8 cellular contexts compared by ENCODE assay signal in genomic region chr2:170973492-170974303, GRCh38. TPM values are rescaled to one million over a fixed set of nuclear protein-coding genes. Genes with fewer than 3 reads are reported as not detected.
DNase-seq lines count a peak whose midpoint lies in the region; ATAC-seq, FAIRE-seq and TF ChIP-seq lines count a peak whose summit lies in the region.

No MANE protein-coding gene starts in this region.

- in situ Hi-C loops in HepG2 (cut with HindIII; ENCODE audit: extremely low pct_ligation_motif_present, low pct_unique_long_range_greater_than_20kb) = loop anchor here (5.0 kb wide), 2 partner anchors 184 to 444 kb away; no protein-coding TSS in a partner anchor

- H3K79me2 ChIP-seq in HepG2 (ENCODE audit: insufficient read depth, low read length) = no peaks in the 10 kb centered on the region

- no peaks in the 10 kb centered on the region for H4K20me1 ChIP-seq in HepG2 (ENCODE audit: insufficient read depth, low read length)

- H3K4me3 Mint-ChIP-seq in activated CD4-positive, alpha-beta T cell treated with anti-CD3 and anti-CD28 coated beads, Interleukin-2, amount 10 ng/mL, durations not matched to agents 7 days and 5 days = peak overlapping the region; percentile 72
- H3K4me3 Mint-ChIP-seq in dendritic cell treated with granulocyte-macrophage colony-stimulating factor and Interleukin-4, amounts not matched to agents 40 ng/mL and 50 ng/mL, for 4 days = peak overlapping the region; percentile 74

- peak; percentile 100 for TF ChIP-seq RAD21 in HepG2 (CRISPR knock-in tag; IDR thresholded peaks at IDR 0.05)

- peak overlapping the region; percentile 92 for H3K27ac ChIP-seq in HepG2 (ENCODE audit: extremely low read length, insufficient read depth, low read length)

- H3K4me2 ChIP-seq in HepG2 (ENCODE audit: low read depth, low read length) = peak overlapping the region; percentile 96

- DNase-seq in AG20443 (ENCODE audit: low spot score) = peak; percentile 99
- DNase-seq in NCI-H446 (lab: John Stamatoyannopoulos, UW) = peak; percentile 55 to 91
- DNase-seq in activated CD4-positive, alpha-beta T cell treated with anti-CD3 and anti-CD28 coated beads, Interleukin-2, amount 10 ng/mL, durations not matched to agents 7 days and 5 days = peak; percentile 77
- DNase-seq in HepG2 (ENCODE audit: low spot score) = peak; percentile 83
- DNase-seq in stimulated activated CD4-positive, alpha-beta T cell treated with anti-CD3 and anti-CD28 coated beads, Interleukin-2, amount 100 ng/mL, for 4 hours (ENCODE audit: low read depth) = peak; percentile 86

- peak overlapping the region; percentile 32 for H2AFZ ChIP-seq in HepG2 (ENCODE audit: low read length)

- no peaks in the 10 kb centered on the region for H3K9me3 ChIP-seq in HepG2 (ENCODE audit: low read length)

- TF ChIP-seq CTCF in HepG2 (CRISPR knock-in tag; IDR thresholded peaks at IDR 0.05) = peak; percentile 92

- BruUV-seq in HepG2 (replicated peaks; lab: Mats Ljungman, UMichigan) = TSS peak; percentile 45

- H3K9me3 Mint-ChIP-seq in activated CD4-positive, alpha-beta T cell treated with anti-CD3 and anti-CD28 coated beads, Interleukin-2, amount 10 ng/mL, durations not matched to agents 7 days and 5 days = no peaks in the 10 kb centered on the region
- no peaks in the 10 kb centered on the region for H3K9me3 Mint-ChIP-seq in dendritic cell treated with granulocyte-macrophage colony-stimulating factor and Interleukin-4, amounts not matched to agents 40 ng/mL and 50 ng/mL, for 4 days

- no peak for FAIRE-seq in HepG2 (lab: Jason Lieb, UNC)

- H3K27ac Mint-ChIP-seq in activated CD4-positive, alpha-beta T cell treated with anti-CD3 and anti-CD28 coated beads, Interleukin-2, amount 10 ng/mL, durations not matched to agents 7 days and 5 days = peak overlapping the region; percentile 83
- H3K27ac Mint-ChIP-seq in dendritic cell treated with granulocyte-macrophage colony-stimulating factor and Interleukin-4, amounts not matched to agents 40 ng/mL and 50 ng/mL, for 4 days = peak overlapping the region; percentile 41

- peak overlapping the region; percentile 88 for H3K9ac ChIP-seq in HepG2 (ENCODE audit: insufficient read depth, low read depth, low read length)

- intact Hi-C loops in dendritic cell treated with granulocyte-macrophage colony-stimulating factor and Interleukin-4, amounts not matched to agents 40 ng/mL and 50 ng/mL, for 4 days (cut with micrococcal nuclease) = loop anchor here (1.0 to 10.0 kb wide), 3 partner anchors 181 to 459 kb away; partner anchors contain the start of genes DCAF17 and METTL8
- intact Hi-C loops in HepG2 (cut with micrococcal nuclease; ENCODE audit: unreplicated experiment) = loop anchor here (1.0 to 10.0 kb wide), 6 partner anchors 114 to 1131 kb away; partner anchors contain the start of genes DCAF17 and DLX2

- no peaks in the 10 kb centered on the region for H3K27me3 Mint-ChIP-seq in activated CD4-positive, alpha-beta T cell treated with anti-CD3 and anti-CD28 coated beads, Interleukin-2, amount 10 ng/mL, durations not matched to agents 7 days and 5 days
- H3K27me3 Mint-ChIP-seq in dendritic cell treated with granulocyte-macrophage colony-stimulating factor and Interleukin-4, amounts not matched to agents 40 ng/mL and 50 ng/mL, for 4 days = peaks cover 22% of the 10 kb centered on the region

- CTCF ChIA-PET in activated CD4-positive, alpha-beta T cell treated with anti-CD3 and anti-CD28 coated beads, Interleukin-2, amount 10 ng/mL, durations not matched to agents 7 days and 5 days (lab: Charles Lee) = interaction anchor here (0.6 to 1.8 kb wide), 15 partner anchors 12 to 445 kb away, joined by 3 to 11 read pairs (median 4); partner anchors contain the start of gene GORASP2
- CTCF ChIA-PET in HepG2 (lab: Yijun Ruan, JAX; ENCODE audit: low intra/inter-chr PET ratio, low total read pairs) = interaction anchor here (1.3 to 1.9 kb wide), 4 partner anchors 44 to 442 kb away, joined by 4 to 15 read pairs (median 4); partner anchors contain the start of genes GORASP2 and TLK1

- no peaks in the 10 kb centered on the region for H3K27me3 ChIP-seq in HepG2 (ENCODE audit: control insufficient read depth in 1 of 2, insufficient read depth in 2 of 2, low read length in 2 of 2)

- TF ChIP-seq EP300 in HepG2 (IDR thresholded peaks at IDR 0.05; ENCODE audit: low read depth in 2 of 2, low read length in 2 of 2) (peak; percentile 37 to 70; a peak in 3 of 4 replicates), HepG2 (CRISPR knock-in tag; IDR thresholded peaks at IDR 0.05; ENCODE audit: borderline replicate concordance) (no peak; the same call in 1 of the 2 replicates)

- no peaks in the 10 kb centered on the region for H3K36me3 ChIP-seq in HepG2 (replicated peaks in 1 of 2; ENCODE audit: control insufficient read depth in 1 of 2, insufficient read depth in 2 of 2, low read length in 2 of 2)

- peaks cover 58% of the 10 kb centered on the region for H3K4me1 ChIP-seq in HepG2 (ENCODE audit: insufficient read depth, low read length)

- TF ChIP-seq POLR2A in HepG2 (IDR thresholded peaks at IDR 0.05; ENCODE audit: insufficient read depth in 1 of 2, low read depth in 2 of 2, low read length in 2 of 2) = peak; percentile 61

- H3K4me1 Mint-ChIP-seq in activated CD4-positive, alpha-beta T cell treated with anti-CD3 and anti-CD28 coated beads, Interleukin-2, amount 10 ng/mL, durations not matched to agents 7 days and 5 days = peaks cover 20% of the 10 kb centered on the region
- peaks cover 14% of the 10 kb centered on the region for H3K4me1 Mint-ChIP-seq in dendritic cell treated with granulocyte-macrophage colony-stimulating factor and Interleukin-4, amounts not matched to agents 40 ng/mL and 50 ng/mL, for 4 days (ENCODE audit: low read depth)

- peak overlapping the region; percentile 62 to 83 (median 64) for H3K4me3 ChIP-seq in HepG2 (replicated peaks in 1 of 3; ENCODE audit: insufficient read depth in 1 of 3, low read depth in 2 of 3, low read length in 3 of 3)

- POLR2A ChIA-PET in activated CD4-positive, alpha-beta T cell treated with anti-CD3 and anti-CD28 coated beads, Interleukin-2, amount 10 ng/mL, durations not matched to agents 7 days and 5 days (lab: Charles Lee) = no interaction called here
- POLR2A ChIA-PET in HepG2 (lab: Yijun Ruan, JAX) = interaction anchor here (0.9 to 4.7 kb wide), 15 partner anchors 10 to 460 kb away, joined by 3 to 39 read pairs (median 4); partner anchors contain the start of genes DCAF17, GORASP2 and METTL8

- no peaks in the 10 kb centered on the region for H3K36me3 Mint-ChIP-seq in activated CD4-positive, alpha-beta T cell treated with anti-CD3 and anti-CD28 coated beads, Interleukin-2, amount 10 ng/mL, durations not matched to agents 7 days and 5 days (ENCODE audit: low read depth)
- H3K36me3 Mint-ChIP-seq in dendritic cell treated with granulocyte-macrophage colony-stimulating factor and Interleukin-4, amounts not matched to agents 40 ng/mL and 50 ng/mL, for 4 days (ENCODE audit: low read depth) = no peaks in the 10 kb centered on the region

- WGBS in HepG2 (ENCODE audit: low lambda C conversion rate) = 2% methylated on average over 28 of the region's 67 CpGs

- peak; percentile 74 for ATAC-seq in GM18873 (IDR thresholded peaks at IDR 0.05; ENCODE audit: low FRiP score, unreplicated experiment)
- ATAC-seq in HG03108 (IDR thresholded peaks at IDR 0.05; ENCODE audit: unreplicated experiment) = peak; percentile 90
- ATAC-seq in HepG2 = peak; percentile 76

TF ChIP-seq in HepG2, 621 proteins besides CTCF, POLR2A, EP300 and RAD21 (continues in another document):
- TF ChIP-seq ZNF660 (CRISPR knock-in tag; IDR thresholded peaks at IDR 0.05; ENCODE audit: borderline replicate concordance, low read depth) (no peak), DNMT1 (CRISPR knock-in tag; IDR thresholded peaks at IDR 0.05) (peak; percentile 84; the same call in 1 of the 2 replicates), POLR2AphosphoS5 (IDR thresholded peaks at IDR 0.05; ENCODE audit: low read depth, low read length) (peak; percentile 27; the same call in 1 of the 2 replicates), ARID2 (CRISPR knock-in tag; IDR thresholded peaks at IDR 0.05; ENCODE audit: borderline replicate concordance) (no peak), GLI4 (CRISPR knock-in tag; IDR thresholded peaks at IDR 0.05; ENCODE audit: borderline replicate concordance) (no peak)

RNA-seq across cellular contexts. Expression of gene GORASP2, which starts 44.6 kb away (rescaled TPM):
- 10 to 100 TPM; 58.7 to 62.0 TPM for total RNA-seq in activated CD4-positive, alpha-beta T cell treated with anti-CD3 and anti-CD28 coated beads, Interleukin-2, amount 10 ng/mL, durations not matched to agents 7 days and 5 days
- 97.3 and 103 TPM in 2 replicates for total RNA-seq in HepG2 (2016; rRNA removed; fragmentation: Illumina TruSeq; extraction: Trizol)
- total RNA-seq in HepG2 (2016; cell fraction: cytosol; rRNA removed; fragmentation: Illumina TruSeq; extraction: Trizol; ENCODE audit: low read depth) = 22.0 and 22.8 TPM in 2 replicates
- 82.8 and 104 TPM in 2 replicates for total RNA-seq in HepG2 (2016; cell fraction: insoluble cytoplasmic fraction; rRNA removed; fragmentation: Illumina TruSeq; extraction: Trizol)
- total RNA-seq in HepG2 (2016; cell fraction: membrane; rRNA removed; fragmentation: Illumina TruSeq; extraction: Trizol) = 51.0 and 56.4 TPM in 2 replicates
- 78.9 and 79.4 TPM in 2 replicates for total RNA-seq in HepG2 (2016; cell fraction: nucleus; rRNA removed; fragmentation: Illumina TruSeq; extraction: Trizol)
- polyA plus RNA-seq in HepG2 (2011; rRNA removed) = 190 and 239 TPM in 2 replicates
- polyA plus RNA-seq in HepG2 (2011; cell fraction: cytosol; rRNA removed) = 210 and 213 TPM in 2 replicates
- polyA plus RNA-seq in HepG2 (2011; cell fraction: nucleus; rRNA removed) = 82.9 and 100 TPM in 2 replicates
- polyA plus RNA-seq in HepG2 (2012) = 89.3 and 114 TPM in 2 replicates
- 27.3 and 29.3 TPM in 2 replicates for polyA plus RNA-seq in HepG2 (2016; cell fraction: cytosol; fragmentation: Illumina TruSeq; extraction: Trizol; ENCODE audit: low read depth)
- 157 and 193 TPM in 2 replicates for polyA plus RNA-seq in HepG2 (2016; cell fraction: insoluble cytoplasmic fraction; fragmentation: Illumina TruSeq; extraction: Trizol; ENCODE audit: low read depth)
- 52.8 and 61.7 TPM in 2 replicates for polyA plus RNA-seq in HepG2 (2016; cell fraction: membrane; fragmentation: Illumina TruSeq; extraction: Trizol; ENCODE audit: low read depth)
- 107 and 115 TPM in 2 replicates for polyA plus RNA-seq in HepG2 (2016; cell fraction: nucleus; fragmentation: Illumina TruSeq; extraction: Trizol; ENCODE audit: insufficient read depth, low read depth)
- 108 and 236 TPM in 2 replicates for polyA minus RNA-seq in HepG2 (2011; rRNA and poly(A)+ RNA removed; ENCODE audit: low replicate concordance)
- 74.6 and 85.1 TPM in 2 replicates for polyA minus RNA-seq in HepG2 (2011; cell fraction: cytosol; rRNA and poly(A)+ RNA removed)
- polyA minus RNA-seq in HepG2 (2011; cell fraction: nucleus; rRNA and poly(A)+ RNA removed) = 157 and 204 TPM in 2 replicates

Comparison
In these comparisons a context has a peak if more than half of its experiments do, and no peak if none do; other contexts are left out.
1. Peak in every context shown above with its lines: DNase-seq, ATAC-seq, H3K4me3 ChIP-seq and H3K27ac ChIP-seq.